In genomic region chr14:52918486-52918885, GRCh38 we compare ENCODE assay signal across 8 cellular contexts. TPM values are rescaled to one million over a fixed set of nuclear protein-coding genes. Genes with fewer than 3 reads are reported as not detected.
DNase-seq lines count a peak whose midpoint lies in the region; ATAC-seq and TF ChIP-seq lines count a peak whose summit lies in the region.

No MANE protein-coding gene starts in this region.

- in situ Hi-C loops in GM13977 (cut with MboI; ENCODE audit: low pct_unique_long_range_greater_than_20kb, low sequenced_read_pairs, unreplicated experiment) = no loop called here

- TF ChIP-seq CTCF in GM13977 (IDR thresholded peaks at IDR 0.05; ENCODE audit: extremely low read depth, insufficient read depth, missing control alignments) (no peak), lower lobe of right lung (IDR thresholded peaks at IDR 0.05) (no peak), glutamatergic neuron (IDR thresholded peaks at IDR 0.05; ENCODE audit: partially characterized antibody, unreplicated experiment) (no peak)

- H3K36me3 Mint-ChIP-seq in activated naive CD8-positive, alpha-beta T cell treated with anti-CD3 and anti-CD28 coated beads, Interleukin-2, amount 50 U/mL, for 24 hours (ENCODE audit: low read depth) = no peaks in the 10 kb centered on the region
- no peaks in the 10 kb centered on the region for H3K36me3 Mint-ChIP-seq in glutamatergic neuron (ENCODE audit: unreplicated experiment)

- intact Hi-C loops in lower lobe of right lung (cut with DNase I) = no loop called here

- ATAC-seq in GM21576 (IDR thresholded peaks at IDR 0.05; ENCODE audit: unreplicated experiment) (peak; percentile 97), lower lobe of right lung (peak; percentile 72 to 81)
- ATAC-seq in activated naive CD8-positive, alpha-beta T cell treated with anti-CD3 and anti-CD28 coated beads, Interleukin-2, amount 50 U/mL, for 24 hours = peak; percentile 93

- DNase-seq in GM13977 (ENCODE audit: low spot score) = peak; percentile 65
- DNase-seq in LHCN-M2 (ENCODE audit: low read depth) = peak; percentile 82
- DNase-seq in activated naive CD8-positive, alpha-beta T cell treated with anti-CD3 and anti-CD28 coated beads, Interleukin-2, amount 50 U/mL, for 24 hours = no peak
- no peak for DNase-seq in lower lobe of right lung
- no peak for DNase-seq in glutamatergic neuron
- no peak for DNase-seq in NCI-H2081 treated with DMSO at 0.1 percent for 48 hours (lab: John Stamatoyannopoulos, UW)
- no peak for DNase-seq in NCI-H187 (lab: John Stamatoyannopoulos, UW)

- H3K27me3 ChIP-seq in lower lobe of right lung (ENCODE audit: low read depth) = no peaks in the 10 kb centered on the region

- peaks cover 54% of the 10 kb centered on the region for H3K4me1 ChIP-seq in lower lobe of right lung

- H3K4me3 ChIP-seq in lower lobe of right lung = no peak overlapping the region

- no peaks in the 10 kb centered on the region for H3K9me3 ChIP-seq in lower lobe of right lung

- H3K27ac ChIP-seq in lower lobe of right lung = peak overlapping the region; percentile 25

- H3K9me3 Mint-ChIP-seq in activated naive CD8-positive, alpha-beta T cell treated with anti-CD3 and anti-CD28 coated beads, Interleukin-2, amount 50 U/mL, for 24 hours = no peaks in the 10 kb centered on the region
- no peaks in the 10 kb centered on the region for H3K9me3 Mint-ChIP-seq in glutamatergic neuron (ENCODE audit: unreplicated experiment)

- H3K4me3 Mint-ChIP-seq in activated naive CD8-positive, alpha-beta T cell treated with anti-CD3 and anti-CD28 coated beads, Interleukin-2, amount 50 U/mL, for 24 hours = no peak overlapping the region
- no peak overlapping the region for H3K4me3 Mint-ChIP-seq in glutamatergic neuron (ENCODE audit: unreplicated experiment)

- no peaks in the 10 kb centered on the region for H3K27me3 Mint-ChIP-seq in activated naive CD8-positive, alpha-beta T cell treated with anti-CD3 and anti-CD28 coated beads, Interleukin-2, amount 50 U/mL, for 24 hours
- no peaks in the 10 kb centered on the region for H3K27me3 Mint-ChIP-seq in glutamatergic neuron (ENCODE audit: unreplicated experiment)

- H3K36me3 ChIP-seq in lower lobe of right lung = peaks cover 8% of the 10 kb centered on the region

- peak overlapping the region; percentile 29 for H3K27ac Mint-ChIP-seq in activated naive CD8-positive, alpha-beta T cell treated with anti-CD3 and anti-CD28 coated beads, Interleukin-2, amount 50 U/mL, for 24 hours
- H3K27ac Mint-ChIP-seq in glutamatergic neuron (ENCODE audit: unreplicated experiment) = no peak overlapping the region

- H3K4me1 Mint-ChIP-seq in activated naive CD8-positive, alpha-beta T cell treated with anti-CD3 and anti-CD28 coated beads, Interleukin-2, amount 50 U/mL, for 24 hours = peaks cover 22% of the 10 kb centered on the region
- peaks cover 7% of the 10 kb centered on the region for H3K4me1 Mint-ChIP-seq in glutamatergic neuron (ENCODE audit: low read depth, unreplicated experiment)

RNA-seq across cellular contexts. Expression of gene FERMT2, which starts 32.4 kb away (rescaled TPM):
- total RNA-seq in LHCN-M2 (2014; rRNA removed) (87.5 and 89.6 TPM in 2 replicates), lower lobe of right lung (86.0 TPM), glutamatergic neuron (ENCODE audit: unreplicated experiment) (79.7 TPM)
- 68.5 TPM for polyA plus RNA-seq in LHCN-M2 (2012)

Comparison
In these comparisons a context has a peak if more than half of its experiments do, and no peak if none do; other contexts are left out.
1. DNase-seq: peak in GM13977 (single experiment) and LHCN-M2 (single experiment); none in activated naive CD8-positive, alpha-beta T cell treated with anti-CD3 and anti-CD28 coated beads, Interleukin-2, amount 50 U/mL, for 24 hours (single experiment), lower lobe of right lung (single experiment), glutamatergic neuron (single experiment), NCI-H2081 treated with DMSO at 0.1 percent for 48 hours (single experiment) and NCI-H187 (0 of 2).
2. Peak in every context shown above with its lines, with median percentiles within 50 percentile points of each other: ATAC-seq.